1 cellular context compared by ENCODE assay signal in the genomic region with DNA sequence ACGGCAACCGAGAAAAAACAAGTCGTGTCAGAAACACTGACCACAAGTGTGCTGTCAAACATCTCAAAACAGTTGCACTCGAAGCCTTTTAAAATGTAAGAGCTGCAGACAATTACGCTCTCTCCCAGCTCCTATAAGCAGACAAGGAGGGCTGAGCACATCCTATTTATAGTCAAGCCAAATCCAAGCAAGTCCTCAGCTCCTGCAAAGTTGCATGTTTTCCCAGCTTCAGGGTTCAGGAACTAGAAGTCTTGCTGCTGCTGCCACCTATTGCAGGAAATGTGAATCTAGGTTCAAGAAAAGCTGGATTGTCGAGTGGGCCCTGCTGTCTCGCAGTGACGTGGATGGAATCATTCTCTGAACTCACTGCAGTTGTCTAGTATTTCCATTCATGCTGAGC.
TF ChIP-seq lines count a peak whose summit lies in the region.

No MANE protein-coding gene starts in this region.

TF ChIP-seq in HCT116, 20 proteins besides CTCF, POLR2A, EP300 and RAD21 (continued from another document):
- TF ChIP-seq TCF7L2 (IDR thresholded peaks at IDR 0.05; ENCODE audit: borderline replicate concordance, extremely low read depth, insufficient read depth, insufficient read length) (no peak), CBX3 (IDR thresholded peaks at IDR 0.05; ENCODE audit: low read depth) (no peak), SIN3A (IDR thresholded peaks at IDR 0.05; ENCODE audit: low read depth) (no peak), SRF (IDR thresholded peaks at IDR 0.05; ENCODE audit: low read depth) (no peak), JUND (IDR thresholded peaks at IDR 0.05) (no peak)
